In the genomic region with DNA sequence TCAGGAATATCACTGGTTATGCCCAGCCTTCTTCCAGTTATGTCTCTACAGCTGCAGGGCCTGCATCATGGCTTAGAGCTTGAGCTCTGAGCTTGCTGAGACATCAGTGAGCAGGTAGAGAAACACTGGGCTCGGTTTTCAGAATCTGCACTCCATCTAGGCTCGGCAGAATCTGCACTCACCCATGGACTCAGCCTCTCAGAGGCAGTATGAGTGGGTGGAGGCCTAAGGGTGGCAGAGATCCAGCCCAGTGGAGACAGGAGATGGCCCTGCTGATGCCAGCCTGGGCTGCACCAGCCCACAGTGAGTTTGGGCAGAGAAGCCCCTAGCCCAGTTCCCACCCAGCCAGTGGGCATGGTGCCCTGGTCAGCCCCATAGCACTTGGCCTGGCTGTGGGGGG, we compare ENCODE assay signal across 24 cellular contexts. TPM values are rescaled to one million over a fixed set of nuclear protein-coding genes. Genes with fewer than 3 reads are reported as not detected.
A peak's percentile ranks its signal among the peaks of the same experiment; 100 is the strongest.
DNase-seq lines count a peak whose midpoint lies in the region; ATAC-seq and TF ChIP-seq lines count a peak whose summit lies in the region.
"Had no signal": no experiment of that assay in that cellular context is flagged by ENCODE, and none has a peak within 500 bp of the region (broad histone marks: within the 10 kb centered on the region; RNA-seq: fewer than 3 reads in every experiment).

No MANE protein-coding gene starts in this region.

- peaks cover 68% of the 10 kb centered on the region for H3K4me1 ChIP-seq in BLaER1
- H3K4me1 ChIP-seq in left ventricle myocardium inferior: peaks cover 55% of the 10 kb centered on the region
- peaks cover 62 to 70% of the 10 kb centered on the region in 2 experiments for H3K4me1 ChIP-seq in trophoblast cell (ENCODE audit: control insufficient read depth in 1 of 2, insufficient read depth in 2 of 2, low read length in 2 of 2)

- no peak overlapping the region for H4K8ac ChIP-seq in trophoblast cell (ENCODE audit: low read depth, low read length)

- H2AFZ ChIP-seq in trophoblast cell (ENCODE audit: insufficient read depth, low read length, poor library complexity): no peak overlapping the region

- peak overlapping the region; percentile 78 for H2AK5ac ChIP-seq in trophoblast cell (ENCODE audit: low read length)

- peak overlapping the region; percentile 69 for H2BK120ac ChIP-seq in trophoblast cell (ENCODE audit: insufficient read depth, low read length, poor library complexity)

- H3K36me3 ChIP-seq in BLaER1: no peaks in the 10 kb centered on the region
- no peaks in the 10 kb centered on the region for H3K36me3 ChIP-seq in left ventricle myocardium inferior
- H3K36me3 ChIP-seq in trophoblast cell (ENCODE audit: control insufficient read depth in 1 of 2, insufficient read depth in 2 of 2, low read length in 2 of 2): peaks cover 9% of the 10 kb centered on the region in 2 experiments
- H3K36me3 ChIP-seq: suprapubic skin had no signal

- no peaks in the 10 kb centered on the region for H4K20me1 ChIP-seq in BLaER1

- H2BK5ac ChIP-seq in trophoblast cell (ENCODE audit: low read depth, low read length, poor library complexity): no peak overlapping the region

- no peak for ATAC-seq in GM18858 (IDR thresholded peaks at IDR 0.05; ENCODE audit: unreplicated experiment)
- ATAC-seq: CD8-positive, alpha-beta T cell; GM23338 had no signal

- H3K27me3 ChIP-seq in BLaER1 (no peaks in the 10 kb centered on the region), left ventricle myocardium inferior (ENCODE audit: low read depth) (no peaks in the 10 kb centered on the region), trophoblast cell (ENCODE audit: insufficient read depth, low read length) (no peaks in the 10 kb centered on the region)
- H3K27me3 ChIP-seq: suprapubic skin had no signal

- peaks cover 68% of the 10 kb centered on the region for H3K79me1 ChIP-seq in trophoblast cell (ENCODE audit: low read length)

- intact Hi-C loops in left ventricle myocardium inferior (cut with micrococcal nuclease): no loop called here

- H3K14ac ChIP-seq in trophoblast cell (ENCODE audit: low read length): peak overlapping the region; percentile 30

- H2BK12ac ChIP-seq in trophoblast cell (ENCODE audit: low read length): peak overlapping the region; percentile 58

- H4K12ac ChIP-seq in trophoblast cell (ENCODE audit: low read depth, low read length): no peak overlapping the region

- TF ChIP-seq CTCF in left ventricle myocardium inferior (IDR thresholded peaks at IDR 0.05; ENCODE audit: borderline replicate concordance): no peak

- H3K9ac ChIP-seq in BLaER1: peak overlapping the region; percentile 38; the same call in 1 of the 2 replicates
- no peak overlapping the region for H3K9ac ChIP-seq in trophoblast cell (ENCODE audit: low read length)
- H3K9ac ChIP-seq: KMS-11 had no signal

- H3K4me2 ChIP-seq in BLaER1: peak overlapping the region; percentile 55
- H3K4me2 ChIP-seq in trophoblast cell (ENCODE audit: low read length): no peak overlapping the region
- H3K4me2 ChIP-seq: GM23338, KMS-11, smooth muscle cell had no signal

- H3K27ac ChIP-seq in BLaER1: peak overlapping the region; percentile 60
- H3K27ac ChIP-seq in left ventricle myocardium inferior (replicated peaks): peak overlapping the region; percentile 62
- no peak overlapping the region for H3K27ac ChIP-seq in trophoblast cell (ENCODE audit: low read depth, low read length)
- H3K27ac ChIP-seq: KMS-11, suprapubic skin had no signal

- peak overlapping the region; percentile 58 for H3K18ac ChIP-seq in trophoblast cell (ENCODE audit: low read length)

- DNase-seq in NCI-H69 (lab: John Stamatoyannopoulos, UW) (peak; percentile 27), left ventricle myocardium inferior (no peak), trophoblast cell (no peak), NCI-H146 treated with DMSO at 0.1 percent for 48 hours (lab: John Stamatoyannopoulos, UW; ENCODE audit: unreplicated experiment) (no peak), NCI-H2029 (lab: John Stamatoyannopoulos, UW) (no peak), NCI-H524 (lab: John Stamatoyannopoulos, UW) (no peak)
- DNase-seq: activated naive CD4-positive, alpha-beta T cell treated with anti-CD3 and anti-CD28 coated beads, Interleukin-2, amount 10 ng/mL, durations not matched to agents 7 days and 5 days; aorta; CD8-positive, alpha-beta T cell; DMS153; islet precursor cell; NCI-H1694; NCI-H2171 treated with DMSO at 0.1 percent for 48 hours; NCI-H524 treated with DMSO at 0.1 percent for 48 hours had no signal

- WGBS in trophoblast cell (ENCODE audit: extremely low coverage, insufficient coverage, insufficient read length): no CpG with 5 or more reads among the region's 2 CpGs

- H3K4ac ChIP-seq in trophoblast cell (ENCODE audit: low read depth, low read length): no peak overlapping the region

- H3K9me3 ChIP-seq in BLaER1: no peaks in the 10 kb centered on the region
- no peaks in the 10 kb centered on the region for H3K9me3 ChIP-seq in left ventricle myocardium inferior (replicated peaks)
- no peaks in the 10 kb centered on the region for H3K9me3 ChIP-seq in trophoblast cell (ENCODE audit: insufficient read depth, low read depth, low read length)
- H3K9me3 ChIP-seq: suprapubic skin had no signal

- peaks cover 18% of the 10 kb centered on the region for H3K79me2 ChIP-seq in trophoblast cell (ENCODE audit: control insufficient read depth, insufficient read depth, low read length, poor library complexity)

- no peak overlapping the region for H3K4me3 ChIP-seq in BLaER1
- H3K4me3 ChIP-seq in left ventricle myocardium inferior: no peak overlapping the region
- no peak overlapping the region for H3K4me3 ChIP-seq in trophoblast cell (ENCODE audit: low read depth, low read length)
- H3K4me3 ChIP-seq: GM23338, lung, smooth muscle cell, suprapubic skin had no signal

- H4K91ac ChIP-seq in trophoblast cell (ENCODE audit: low read depth, low read length): peak overlapping the region; percentile 91

- no peak overlapping the region for H3K23ac ChIP-seq in trophoblast cell (ENCODE audit: low read length)

RNA-seq across cellular contexts. Expression of gene KRT80, which starts 12.8 kb away (rescaled TPM):
- not detected for total RNA-seq in left ventricle myocardium inferior
- polyA plus RNA-seq in trophoblast cell (2013): 26.3 and 28.8 TPM in 2 replicates
- total RNA-seq: activated T-helper 1 cell treated with anti-CD3 and anti-CD28 coated beads, Interleukin-12 subunit alpha, Interleukin-12 subunit beta, Interleukin-2, Interleukin-4 antibody, amounts not matched to agents 30 ng/mL and 10 ng/mL and 1 ng/mL, durations not matched to agents 14 hours and 24 hours and 36 hours; CD8-positive, alpha-beta T cell; GM23338; T-helper 2 cell treated with Interferon-gamma antibody and Interleukin-4, amounts not matched to agents 100 ng/mL and 5 ng/mL, for 36 hours had no signal
- polyA plus RNA-seq: GM23338 had no signal

RNA-seq across cellular contexts. Expression of gene KRT7, which starts 54.1 kb away (rescaled TPM):
- not detected for total RNA-seq in left ventricle myocardium inferior
- 666 and 746 TPM in 2 replicates for polyA plus RNA-seq in trophoblast cell (2013)
- total RNA-seq: CD8-positive, alpha-beta T cell; G401 had no signal
